Comparison of ENCODE assay signal across 1 cellular context in the genomic region with DNA sequence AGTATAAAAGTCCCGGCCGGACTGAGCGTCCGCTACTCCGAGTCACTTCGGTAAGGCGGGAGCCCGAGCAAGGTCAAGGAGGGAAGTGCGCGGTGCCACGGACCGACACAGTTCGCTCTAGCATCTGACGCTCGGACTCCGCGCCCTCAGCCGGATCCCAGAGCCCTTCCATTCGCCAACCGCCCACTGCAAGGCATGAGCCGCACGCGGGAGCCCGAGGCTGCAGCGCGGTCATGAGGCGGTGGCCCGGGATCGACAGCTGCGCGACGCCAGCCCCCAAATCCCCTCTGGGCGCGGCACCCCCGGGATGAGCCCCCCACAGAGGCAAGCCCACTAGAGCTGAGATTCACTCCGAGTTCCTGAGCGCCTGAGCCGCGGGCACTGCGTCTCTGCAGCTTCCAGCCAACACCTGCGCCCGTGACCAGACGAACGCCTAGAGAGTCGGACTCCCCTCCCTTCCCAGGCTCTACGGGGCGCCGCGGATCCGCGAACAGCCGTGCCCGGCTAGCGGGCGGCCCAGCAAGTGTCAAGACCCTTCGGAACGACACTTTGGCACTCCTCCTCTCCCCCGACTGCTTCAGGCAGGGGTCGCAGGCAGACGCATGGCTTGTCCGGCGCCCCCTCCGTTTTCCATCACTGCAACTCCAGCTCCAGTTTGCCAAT.
TF ChIP-seq lines count a peak whose summit lies in the region.

No MANE protein-coding gene starts in this region.

TF ChIP-seq in WTC11, 78 proteins besides CTCF, POLR2A, EP300 and RAD21 (continued from another document and continues in another):
- TF ChIP-seq PRDM15 (CRISPR knock-in tag; IDR thresholded peaks at IDR 0.05): peak; percentile 66; the same call in 1 of the 2 replicates
- no peak for TF ChIP-seq EMX1 (CRISPR knock-in tag; IDR thresholded peaks at IDR 0.05)
- no peak for TF ChIP-seq CBFB (CRISPR knock-in tag; IDR thresholded peaks at IDR 0.05; ENCODE audit: low read depth)
- TF ChIP-seq, protein P1, sequence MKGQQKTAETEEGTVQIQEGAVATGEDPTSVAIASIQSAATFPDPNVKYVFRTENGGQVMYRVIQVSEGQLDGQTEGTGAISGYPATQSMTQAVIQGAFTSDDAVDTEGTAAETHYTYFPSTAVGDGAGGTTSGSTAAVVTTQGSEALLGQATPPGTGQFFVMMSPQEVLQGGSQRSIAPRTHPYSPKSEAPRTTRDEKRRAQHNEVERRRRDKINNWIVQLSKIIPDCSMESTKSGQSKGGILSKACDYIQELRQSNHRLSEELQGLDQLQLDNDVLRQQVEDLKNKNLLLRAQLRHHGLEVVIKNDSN (CRISPR knock-in tag; IDR thresholded peaks at IDR 0.05): peak; percentile 76
- TF ChIP-seq FOXK1 (CRISPR knock-in tag; IDR thresholded peaks at IDR 0.05): peak; percentile 86
- peak; percentile 70 for TF ChIP-seq GABPB1 (CRISPR knock-in tag; IDR thresholded peaks at IDR 0.05)
- TF ChIP-seq JAZF1 (CRISPR knock-in tag; IDR thresholded peaks at IDR 0.05): no peak
- no peak for TF ChIP-seq HMGA2 (CRISPR knock-in tag; IDR thresholded peaks at IDR 0.05)
- TF ChIP-seq RORB (CRISPR knock-in tag; IDR thresholded peaks at IDR 0.05): no peak
- peak; percentile 95 for TF ChIP-seq NFE2L1 (CRISPR knock-in tag; IDR thresholded peaks at IDR 0.05)
- TF ChIP-seq, protein P2, sequence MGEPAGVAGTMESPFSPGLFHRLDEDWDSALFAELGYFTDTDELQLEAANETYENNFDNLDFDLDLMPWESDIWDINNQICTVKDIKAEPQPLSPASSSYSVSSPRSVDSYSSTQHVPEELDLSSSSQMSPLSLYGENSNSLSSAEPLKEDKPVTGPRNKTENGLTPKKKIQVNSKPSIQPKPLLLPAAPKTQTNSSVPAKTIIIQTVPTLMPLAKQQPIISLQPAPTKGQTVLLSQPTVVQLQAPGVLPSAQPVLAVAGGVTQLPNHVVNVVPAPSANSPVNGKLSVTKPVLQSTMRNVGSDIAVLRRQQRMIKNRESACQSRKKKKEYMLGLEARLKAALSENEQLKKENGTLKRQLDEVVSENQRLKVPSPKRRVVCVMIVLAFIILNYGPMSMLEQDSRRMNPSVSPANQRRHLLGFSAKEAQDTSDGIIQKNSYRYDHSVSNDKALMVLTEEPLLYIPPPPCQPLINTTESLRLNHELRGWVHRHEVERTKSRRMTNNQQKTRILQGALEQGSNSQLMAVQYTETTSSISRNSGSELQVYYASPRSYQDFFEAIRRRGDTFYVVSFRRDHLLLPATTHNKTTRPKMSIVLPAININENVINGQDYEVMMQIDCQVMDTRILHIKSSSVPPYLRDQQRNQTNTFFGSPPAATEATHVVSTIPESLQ (CRISPR knock-in tag; IDR thresholded peaks at IDR 0.05): peak; percentile 85
- TF ChIP-seq KAT7 (CRISPR knock-in tag; IDR thresholded peaks at IDR 0.05; ENCODE audit: borderline replicate concordance): peak; percentile 67; the same call in 1 of the 2 replicates
- no peak for TF ChIP-seq FOXJ3 (CRISPR knock-in tag; IDR thresholded peaks at IDR 0.05; ENCODE audit: borderline replicate concordance)
- peak; percentile 77 for TF ChIP-seq ZNF263 (CRISPR knock-in tag; IDR thresholded peaks at IDR 0.05; ENCODE audit: low read depth)
- TF ChIP-seq SMAD3 (CRISPR knock-in tag; IDR thresholded peaks at IDR 0.05; ENCODE audit: borderline replicate concordance): peak; percentile 89
- peak; percentile 48; the same call in 1 of the 2 replicates for TF ChIP-seq SP1 (CRISPR knock-in tag; conservative IDR thresholded peaks at IDR 0.05)
- no peak for TF ChIP-seq ZNF416 (CRISPR knock-in tag; IDR thresholded peaks at IDR 0.05)
- TF ChIP-seq TCF7 (CRISPR knock-in tag; IDR thresholded peaks at IDR 0.05; ENCODE audit: low read depth): peak; percentile 85; the same call in 1 of the 2 replicates
- TF ChIP-seq ZNF512 (CRISPR knock-in tag; IDR thresholded peaks at IDR 0.05; ENCODE audit: borderline replicate concordance): no peak
- TF ChIP-seq, protein P3, sequence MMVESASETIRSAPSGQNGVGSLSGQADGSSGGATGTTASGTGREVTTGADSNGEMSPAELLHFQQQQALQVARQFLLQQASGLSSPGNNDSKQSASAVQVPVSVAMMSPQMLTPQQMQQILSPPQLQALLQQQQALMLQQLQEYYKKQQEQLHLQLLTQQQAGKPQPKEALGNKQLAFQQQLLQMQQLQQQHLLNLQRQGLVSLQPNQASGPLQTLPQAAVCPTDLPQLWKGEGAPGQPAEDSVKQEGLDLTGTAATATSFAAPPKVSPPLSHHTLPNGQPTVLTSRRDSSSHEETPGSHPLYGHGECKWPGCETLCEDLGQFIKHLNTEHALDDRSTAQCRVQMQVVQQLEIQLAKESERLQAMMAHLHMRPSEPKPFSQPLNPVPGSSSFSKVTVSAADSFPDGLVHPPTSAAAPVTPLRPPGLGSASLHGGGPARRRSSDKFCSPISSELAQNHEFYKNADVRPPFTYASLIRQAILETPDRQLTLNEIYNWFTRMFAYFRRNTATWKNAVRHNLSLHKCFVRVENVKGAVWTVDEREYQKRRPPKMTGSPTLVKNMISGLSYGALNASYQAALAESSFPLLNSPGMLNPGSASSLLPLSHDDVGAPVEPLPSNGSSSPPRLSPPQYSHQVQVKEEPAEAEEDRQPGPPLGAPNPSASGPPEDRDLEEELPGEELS (CRISPR knock-in tag; IDR thresholded peaks at IDR 0.05): peak; percentile 97
- TF ChIP-seq, protein P4, sequence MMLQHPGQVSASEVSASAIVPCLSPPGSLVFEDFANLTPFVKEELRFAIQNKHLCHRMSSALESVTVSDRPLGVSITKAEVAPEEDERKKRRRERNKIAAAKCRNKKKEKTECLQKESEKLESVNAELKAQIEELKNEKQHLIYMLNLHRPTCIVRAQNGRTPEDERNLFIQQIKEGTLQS (CRISPR knock-in tag; conservative IDR thresholded peaks at IDR 0.05): peak; percentile 61; the same call in 1 of the 2 replicates
- no peak for TF ChIP-seq ZSCAN18 (CRISPR knock-in tag; IDR thresholded peaks at IDR 0.05)
- peak; percentile 91 for TF ChIP-seq RELA (CRISPR knock-in tag; IDR thresholded peaks at IDR 0.05; ENCODE audit: borderline replicate concordance)
- TF ChIP-seq, protein P5, sequence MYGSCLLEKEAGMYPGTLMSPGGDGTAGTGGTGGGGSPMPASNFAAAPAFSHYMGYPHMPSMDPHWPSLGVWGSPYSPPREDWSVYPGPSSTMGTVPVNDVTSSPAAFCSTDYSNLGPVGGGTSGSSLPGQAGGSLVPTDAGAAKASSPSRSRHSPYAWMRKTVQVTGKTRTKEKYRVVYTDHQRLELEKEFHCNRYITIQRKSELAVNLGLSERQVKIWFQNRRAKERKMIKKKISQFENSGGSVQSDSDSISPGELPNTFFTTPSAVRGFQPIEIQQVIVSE (CRISPR knock-in tag; IDR thresholded peaks at IDR 0.05; ENCODE audit: borderline replicate concordance): no peak
- peak; percentile 89 for TF ChIP-seq MYBL2 (CRISPR knock-in tag; IDR thresholded peaks at IDR 0.05)
- no peak for TF ChIP-seq ZNF423 (CRISPR knock-in tag; IDR thresholded peaks at IDR 0.05)
- TF ChIP-seq NR2C2 (CRISPR knock-in tag; IDR thresholded peaks at IDR 0.05): no peak
- TF ChIP-seq NFATC4 (CRISPR knock-in tag; IDR thresholded peaks at IDR 0.05): no peak
- TF ChIP-seq AFF4 (CRISPR knock-in tag; IDR thresholded peaks at IDR 0.05; ENCODE audit: borderline replicate concordance): no peak
- peak; percentile 94 for TF ChIP-seq ESRRA (CRISPR knock-in tag; IDR thresholded peaks at IDR 0.05; ENCODE audit: borderline replicate concordance)
- TF ChIP-seq ZNF425 (CRISPR knock-in tag; conservative IDR thresholded peaks at IDR 0.05): no peak
- peak; percentile 46; the same call in 1 of the 2 replicates for TF ChIP-seq ZBTB21 (CRISPR knock-in tag; IDR thresholded peaks at IDR 0.05; ENCODE audit: borderline replicate concordance)
- TF ChIP-seq ZNF121 (CRISPR knock-in tag; IDR thresholded peaks at IDR 0.05): 0 out of 2 replicates have a peak, but pooled peaks have one; percentile 15
- no peak for TF ChIP-seq GTF2I (CRISPR knock-in tag; conservative IDR thresholded peaks at IDR 0.05)
- 0 out of 2 replicates have a peak, but pooled peaks have one; percentile 92 for TF ChIP-seq SMAD4 (CRISPR knock-in tag; IDR thresholded peaks at IDR 0.05)
- peak; percentile 83; the same call in 1 of the 2 replicates for TF ChIP-seq CREM (CRISPR knock-in tag; IDR thresholded peaks at IDR 0.05)
- no peak; the same call in 1 of the 2 replicates for TF ChIP-seq ZNF317 (CRISPR knock-in tag; IDR thresholded peaks at IDR 0.05; ENCODE audit: borderline replicate concordance, low read depth)
- TF ChIP-seq OVOL2 (CRISPR knock-in tag; IDR thresholded peaks at IDR 0.05; ENCODE audit: borderline replicate concordance): no peak
- peak; percentile 96 for TF ChIP-seq JUN (CRISPR knock-in tag; IDR thresholded peaks at IDR 0.05)
